24 cellular contexts compared by ENCODE assay signal in genomic region chr7:151319189-151319588, GRCh38.
"Had no signal": no experiment of that assay in that cellular context is flagged by ENCODE, and none has a peak within 500 bp of the region (broad histone marks: within the 10 kb centered on the region; RNA-seq: fewer than 3 reads in every experiment).

No MANE protein-coding gene starts in this region.

- H3K4me1 ChIP-seq: foreskin keratinocyte had no signal

- ATAC-seq: foreskin keratinocyte, heart right ventricle, left cardiac atrium, left lung, left ventricle myocardium superior, lower lobe of right lung, mucosa of descending colon had no signal

- H3K4me3 ChIP-seq: coronary artery, dorsolateral prefrontal cortex, esophagus muscularis mucosa, heart right ventricle, left lung, lower lobe of right lung, mucosa of descending colon had no signal

- DNase-seq: dermis blood vessel endothelial cell; dorsolateral prefrontal cortex; effector CD4-positive, alpha-beta T cell; effector memory CD4-positive, alpha-beta T cell; foreskin keratinocyte; glutamatergic neuron; head of caudate nucleus; heart right ventricle; hippocampal formation; left cardiac atrium; left lung; left ventricle myocardium superior; lower lobe of right lung; mesenchymal stem cell; mucosa of descending colon; naive B cell had no signal

- H3K36me3 ChIP-seq: esophagus muscularis mucosa, heart right ventricle, left lung, lower lobe of right lung had no signal

- H3K27me3 ChIP-seq: dorsolateral prefrontal cortex, esophagus muscularis mucosa, heart right ventricle, left lung had no signal

- H3K4me3 Mint-ChIP-seq: mesothelial cell of epicardium had no signal

- FAIRE-seq: colon, endothelial cell of umbilical vein, frontal cortex, islet of Langerhans, keratinocyte had no signal

- H3K27ac Mint-ChIP-seq: mesothelial cell of epicardium had no signal

- H3K27ac ChIP-seq: coronary artery, dorsolateral prefrontal cortex, esophagus muscularis mucosa, foreskin keratinocyte, heart right ventricle, left lung, lower lobe of right lung had no signal
